In the genomic region with DNA sequence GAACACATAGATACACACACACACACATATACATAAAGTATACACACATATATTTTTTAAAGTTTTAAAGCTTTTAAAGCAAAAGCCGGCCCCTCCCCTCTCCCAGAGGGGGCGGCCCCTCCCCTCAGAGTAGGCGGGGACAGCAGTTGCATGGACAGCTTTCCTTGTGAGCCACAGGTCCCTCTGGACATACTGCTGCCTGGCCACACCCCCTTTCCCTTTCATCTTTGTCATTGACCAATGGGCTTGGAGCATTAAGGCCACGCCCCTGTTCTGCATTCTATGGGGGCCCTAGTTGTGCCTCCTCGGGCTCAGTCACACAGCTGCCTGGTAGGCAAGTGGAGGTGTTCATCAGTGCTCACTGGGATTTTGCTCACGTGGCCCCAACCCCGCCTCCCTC, we compare ENCODE assay signal across 1 cellular context. TPM values are rescaled to one million over a fixed set of nuclear protein-coding genes. Genes with fewer than 3 reads are reported as not detected.
"Had no signal": no experiment of that assay in that cellular context is flagged by ENCODE, and none has a peak within 500 bp of the region (broad histone marks: within the 10 kb centered on the region; RNA-seq: fewer than 3 reads in every experiment).

No MANE protein-coding gene starts in this region.

RNA-seq across cellular contexts. Expression of gene LYSMD4, which starts 57.5 kb away (rescaled TPM):
- total RNA-seq: ascending aorta had no signal
